9 cellular contexts compared by ENCODE assay signal in the genomic region with DNA sequence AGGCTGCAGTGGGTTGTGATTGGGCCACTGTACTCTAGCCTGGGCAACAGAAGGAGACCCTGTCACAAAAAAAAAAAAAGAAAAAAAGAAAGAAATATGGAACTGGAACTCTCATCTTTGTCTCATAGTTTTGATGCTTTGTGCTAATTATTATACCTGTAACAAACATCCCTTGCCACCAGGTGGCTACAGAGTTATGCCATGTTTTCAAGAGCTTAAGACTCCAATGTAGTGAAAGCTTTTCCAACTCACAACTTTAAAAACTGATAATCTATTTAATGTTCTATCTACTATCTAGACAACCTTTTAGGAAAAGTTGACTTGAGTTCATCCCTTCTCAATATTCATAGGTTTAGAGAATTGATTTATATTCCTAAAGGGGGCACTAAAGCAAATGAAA. TPM values are rescaled to one million over a fixed set of nuclear protein-coding genes. Genes with fewer than 3 reads are reported as not detected.
DNase-seq lines count a peak whose midpoint lies in the region; ATAC-seq, FAIRE-seq and TF ChIP-seq lines count a peak whose summit lies in the region.
"Had no signal": no experiment of that assay in that cellular context is flagged by ENCODE, and none has a peak within 500 bp of the region (broad histone marks: within the 10 kb centered on the region; RNA-seq: fewer than 3 reads in every experiment).

No MANE protein-coding gene starts in this region.

- H2AFZ ChIP-seq in GM12878 (ENCODE audit: control insufficient read depth, low read depth, low read length) = no peak overlapping the region

- FAIRE-seq in GM12878 (lab: Jason Lieb, UNC) = no peak

- no peak for TF ChIP-seq POLR2A in GM12878 (IDR thresholded peaks at IDR 0.05; ENCODE audit: low read depth, low read length)

- TF ChIP-seq EP300 in GM12878 (IDR thresholded peaks at IDR 0.05; ENCODE audit: borderline replicate concordance in 1 of 2, control insufficient read depth in 1 of 2, low read depth in 2 of 2, low read length in 2 of 2) = no peak

- BruUV-seq in GM12878 (replicated peaks; lab: Mats Ljungman, UMichigan) = no TSS peak

- intact Hi-C loops in GM12878 (cut with micrococcal nuclease; ENCODE audit: unreplicated experiment) = loop anchor here (5.0 kb wide), 2 partner anchors 331 to 526 kb away; no protein-coding TSS in a partner anchor

- H3K27ac Mint-ChIP-seq in mesothelial cell of epicardium = no peak overlapping the region
- no peak overlapping the region for H3K27ac Mint-ChIP-seq in T-cell
- H3K27ac Mint-ChIP-seq: activated B cell treated with CpG ODN at 0.5 μM for 24 hours had no signal

- H3K9me3 ChIP-seq in GM12878 (replicated peaks; ENCODE audit: control insufficient read depth, insufficient read depth, low read length) = no peaks in the 10 kb centered on the region

- CTCF ChIA-PET in GM12878 (lab: Yijun Ruan, JAX) (interaction anchor here (0.6 to 3.6 kb wide), 7 partner anchors 11 to 521 kb away, joined by 3 to 11 read pairs (median 4); no protein-coding TSS in a partner anchor), T-cell (lab: Charles Lee) (no interaction called here)

- H3K36me3 ChIP-seq in GM12878 (ENCODE audit: control insufficient read depth in 2 of 2, insufficient read depth in 2 of 2, low read length in 1 of 2) = no peaks in the 10 kb centered on the region

- POLR2A ChIA-PET in GM12878 (lab: Charles Lee) (no interaction called here), T-cell (lab: Charles Lee) (no interaction called here)

- no peaks in the 10 kb centered on the region for H3K27me3 ChIP-seq in GM12878 (replicated peaks in 1 of 2; ENCODE audit: control insufficient read depth in 2 of 2, insufficient read depth in 2 of 2, low read length in 1 of 2)

- no peak overlapping the region for H3K4me3 ChIP-seq in GM12878

- H3K27me3 Mint-ChIP-seq in mesothelial cell of epicardium (ENCODE audit: low read depth) (peaks cover 1% of the 10 kb centered on the region), T-cell (peaks cover 0 to 3% of the 10 kb centered on the region in 2 donors)
- H3K27me3 Mint-ChIP-seq: activated B cell treated with CpG ODN at 0.5 μM for 24 hours had no signal

- no peaks in the 10 kb centered on the region for H3K4me1 Mint-ChIP-seq in mesothelial cell of epicardium
- no peaks in the 10 kb centered on the region for H3K4me1 Mint-ChIP-seq in T-cell
- H3K4me1 Mint-ChIP-seq: activated B cell treated with CpG ODN at 0.5 μM for 24 hours had no signal

- H3K36me3 Mint-ChIP-seq in mesothelial cell of epicardium = no peaks in the 10 kb centered on the region
- no peaks in the 10 kb centered on the region for H3K36me3 Mint-ChIP-seq in T-cell

- TF ChIP-seq RAD21 in GM12878 (IDR thresholded peaks at IDR 0.05; ENCODE audit: insufficient read depth, low read depth, low read length) = 0 out of 2 replicates have a peak, but pooled peaks have one; percentile 29

- H3K9ac ChIP-seq in GM12878 (ENCODE audit: control insufficient read depth, insufficient read depth, low read length) = no peak overlapping the region

- TF ChIP-seq CTCF in GM12878 (IDR thresholded peaks at IDR 0.05 in 2 of 3, conservative IDR thresholded peaks at IDR 0.05 in 1 of 3; ENCODE audit: control insufficient read depth in 2 of 3, extremely low read depth in 1 of 3, insufficient read depth in 1 of 3, low read depth in 3 of 3, low read length in 3 of 3) (peak; percentile 28 to 42 (median 28); a peak in 4 of 6 replicates), mesothelial cell of epicardium (IDR thresholded peaks at IDR 0.05; ENCODE audit: unreplicated experiment) (peak; percentile 75)

- no peaks in the 10 kb centered on the region for H4K20me1 ChIP-seq in GM12878 (ENCODE audit: control insufficient read depth, insufficient read depth)

- no peak overlapping the region for H3K4me3 Mint-ChIP-seq in mesothelial cell of epicardium
- H3K4me3 Mint-ChIP-seq in T-cell = no peak overlapping the region
- H3K4me3 Mint-ChIP-seq: activated B cell treated with CpG ODN at 0.5 μM for 24 hours had no signal

- SMC1A ChIA-PET in GM12878 (lab: Charles Lee; ENCODE audit: uncharacterized antibody, unreplicated experiment) = interaction anchor here (0.9 to 1.2 kb wide), 3 partner anchors 333 to 521 kb away, joined by 3 read pairs; no protein-coding TSS in a partner anchor

- RAD21 ChIA-PET in GM12878 (lab: Charles Lee; ENCODE audit: unreplicated experiment) = interaction anchor here (0.6 kb wide), 1 partner anchor 240 kb away, joined by 3 read pairs; no protein-coding TSS in a partner anchor

- H3K9me3 Mint-ChIP-seq in mesothelial cell of epicardium (peaks cover 3% of the 10 kb centered on the region), T-cell (peaks cover 0 to 3% (median 0%) of the 10 kb centered on the region in 3 donors)
- H3K9me3 Mint-ChIP-seq: activated B cell treated with CpG ODN at 0.5 μM for 24 hours had no signal

- in situ Hi-C loops in GM12878 (cut with MboI) = no loop called here

- H3K79me2 ChIP-seq in GM12878 (ENCODE audit: control insufficient read depth, insufficient read depth, low read length) = no peaks in the 10 kb centered on the region

- H3K4me1 ChIP-seq in GM12878 (ENCODE audit: control insufficient read depth, insufficient read depth, low read length) = no peaks in the 10 kb centered on the region

- peak; percentile 3 for DNase-seq in EH (ENCODE audit: low read depth)
- DNase-seq in GM12878 (ENCODE audit: low read depth, low spot score) = no peak
- no peak for DNase-seq in mesothelial cell of epicardium (ENCODE audit: low spot score in 2 of 2, unreplicated experiment in 2 of 2)
- no peak for DNase-seq in T-cell
- DNase-seq in medulla oblongata (ENCODE audit: extremely low spot score) = no peak
- DNase-seq: activated B cell treated with CpG ODN at 0.5 μM for 24 hours had no signal

- no peak overlapping the region for H3K4me2 ChIP-seq in GM12878 (ENCODE audit: control insufficient read depth, insufficient read depth)

- ATAC-seq in HG03342 (IDR thresholded peaks at IDR 0.05; ENCODE audit: unreplicated experiment) (peak; percentile 74), GM12878 (0 out of 3 replicates have a peak, but pooled peaks have one; percentile 43), GM18870 (IDR thresholded peaks at IDR 0.05; ENCODE audit: unreplicated experiment) (no peak), T-cell (replicated peaks in 1 of 4) (no peak), GM21447 (IDR thresholded peaks at IDR 0.05; ENCODE audit: unreplicated experiment) (no peak)

- no peak overlapping the region for H3K27ac ChIP-seq in GM12878 (ENCODE audit: control insufficient read depth, insufficient read depth)

TF ChIP-seq in GM12878, 131 proteins besides CTCF, POLR2A, EP300 and RAD21 (continues in another document):
- TF ChIP-seq NKRF (conservative IDR thresholded peaks at IDR 0.05) = no peak
- TF ChIP-seq LARP7 (IDR thresholded peaks at IDR 0.05) = no peak

RNA-seq across cellular contexts. Expression of gene HTR2C, which starts 42.4 kb away (rescaled TPM):
- total RNA-seq in GM12878 (2013; cell fraction: nucleolus; rRNA removed) = not detected in 2 replicates
- total RNA-seq in GM12878 (2014; rRNA removed) = not detected in 2 replicates
- not detected in 2 replicates for total RNA-seq in GM12878 (2014; rRNA removed; fragmentation: Illumina TruSeq; extraction: Trizol)
- total RNA-seq in GM12878 (2021) = not detected in 2 replicates
- not detected for polyA plus RNA-seq in GM12878 (2011; ENCODE audit: low read depth)
- polyA plus RNA-seq in GM12878 (2011; rRNA removed) = 0.03 and 0.06 TPM in 2 replicates
- polyA plus RNA-seq in GM12878 (2011; cell fraction: cytosol; rRNA removed) = 0.01 TPM in 1 of 2 replicates, not detected in the other
- 0.03 and 0.04 TPM in 2 replicates for polyA plus RNA-seq in GM12878 (2011; cell fraction: nucleus; rRNA removed)
- polyA plus RNA-seq in GM12878 (2012) = not detected in 2 replicates
- not detected in 2 replicates for polyA plus RNA-seq in GM12878 (2014; fragmentation: Illumina TruSeq; extraction: Trizol)
- polyA plus RNA-seq in GM12878 (2014; fragmentation: Nextera tagmentation; extraction: Ambion mirVana) = not detected
- not detected in 2 replicates for polyA plus RNA-seq in GM12878 (2014; rRNA removed)
- not detected for polyA plus RNA-seq in GM12878 (2016; fragmentation: Nextera tagmentation; extraction: Ambion mirVana)
- not detected in 2 replicates for polyA minus RNA-seq in GM12878 (2011; rRNA and poly(A)+ RNA removed)
- not detected in 2 replicates for polyA minus RNA-seq in GM12878 (2011; cell fraction: cytosol; rRNA and poly(A)+ RNA removed)
- polyA minus RNA-seq in GM12878 (2011; cell fraction: nucleus; rRNA and poly(A)+ RNA removed) = not detected in 2 replicates
- 1.1 to 1.5 TPM (median 1.1 TPM) in 3 replicates for total RNA-seq in mesothelial cell of epicardium
- not detected for total RNA-seq in T-cell
- total RNA-seq: activated B cell treated with CpG ODN at 0.5 μM for 24 hours had no signal

Comparison
In these comparisons a context has a peak if more than half of its experiments do, and no peak if none do; other contexts are left out.
1. ATAC-seq: peak in HG03342 (single experiment) and GM12878 (single experiment); none in GM18870 (single experiment), T-cell (0 of 4) and GM21447 (single experiment).